ENCODE assay signal across 14 cellular contexts in genomic region chr17:49985310-49985990, GRCh38. TPM values are rescaled to one million over a fixed set of nuclear protein-coding genes. Genes with fewer than 3 reads are reported as not detected.
"Had no signal": no experiment of that assay in that cellular context is flagged by ENCODE, and none has a peak within 500 bp of the region (broad histone marks: within the 10 kb centered on the region; RNA-seq: fewer than 3 reads in every experiment).

No MANE protein-coding gene starts in this region.

- H3K27ac ChIP-seq: pancreas, thyroid gland, uterus had no signal

- H3K4me3 Mint-ChIP-seq: activated CD8-positive, alpha-beta T cell treated with anti-CD3 and anti-CD28 coated beads for 36 hours; activated naive CD4-positive, alpha-beta T cell treated with anti-CD3 and anti-CD28 coated beads, Interleukin-2, amount 10 ng/mL, durations not matched to agents 7 days and 5 days; activated T-helper 1 cell treated with anti-CD3 and anti-CD28 coated beads, Interleukin-12 subunit alpha, Interleukin-12 subunit beta, Interleukin-2, Interleukin-4 antibody, amounts not matched to agents 30 ng/mL and 10 ng/mL and 1 ng/mL, durations not matched to agents 14 hours and 24 hours and 36 hours had no signal

- H3K4me1 ChIP-seq: pancreas, uterus had no signal

- H3K4me3 ChIP-seq: pancreas, thyroid gland, uterus had no signal

- H3K27ac Mint-ChIP-seq: activated CD8-positive, alpha-beta T cell treated with anti-CD3 and anti-CD28 coated beads for 36 hours; activated naive CD4-positive, alpha-beta T cell treated with anti-CD3 and anti-CD28 coated beads, Interleukin-2, amount 10 ng/mL, durations not matched to agents 7 days and 5 days; activated T-helper 1 cell treated with anti-CD3 and anti-CD28 coated beads, Interleukin-12 subunit alpha, Interleukin-12 subunit beta, Interleukin-2, Interleukin-4 antibody, amounts not matched to agents 30 ng/mL and 10 ng/mL and 1 ng/mL, durations not matched to agents 14 hours and 24 hours and 36 hours had no signal

- H3K36me3 Mint-ChIP-seq: activated naive CD4-positive, alpha-beta T cell treated with anti-CD3 and anti-CD28 coated beads, Interleukin-2, amount 10 ng/mL, durations not matched to agents 7 days and 5 days had no signal

- DNase-seq: activated CD4-positive, alpha-beta T cell treated with anti-CD3 and anti-CD28 coated beads for 4 hours; activated CD8-positive, alpha-beta memory T cell treated with anti-CD3 and anti-CD28 coated beads, Interleukin-2, amount 50 U/mL, for 4 hours; activated CD8-positive, alpha-beta T cell treated with anti-CD3 and anti-CD28 coated beads for 36 hours; activated naive CD4-positive, alpha-beta T cell treated with anti-CD3 and anti-CD28 coated beads, Interleukin-2, amount 10 ng/mL, durations not matched to agents 7 days and 5 days; cortex of kidney; hippocampal formation; stimulated activated CD4-positive, alpha-beta T cell treated with anti-CD3 and anti-CD28 coated beads, Interleukin-15, amount 100 ng/mL, for 24 hours; stimulated activated CD4-positive, alpha-beta T cell treated with anti-CD3 and anti-CD28 coated beads, Interleukin-4, amount 100 ng/mL, for 4 hours; thyroid gland; uterus had no signal

- H3K36me3 ChIP-seq: pancreas, thyroid gland, uterus had no signal

- H3K27me3 ChIP-seq: pancreas, thyroid gland had no signal

- H3K9me3 ChIP-seq: pancreas, thyroid gland, uterus had no signal

- H3K9me3 Mint-ChIP-seq: activated CD8-positive, alpha-beta T cell treated with anti-CD3 and anti-CD28 coated beads for 36 hours; activated naive CD4-positive, alpha-beta T cell treated with anti-CD3 and anti-CD28 coated beads, Interleukin-2, amount 10 ng/mL, durations not matched to agents 7 days and 5 days; activated T-helper 1 cell treated with anti-CD3 and anti-CD28 coated beads, Interleukin-12 subunit alpha, Interleukin-12 subunit beta, Interleukin-2, Interleukin-4 antibody, amounts not matched to agents 30 ng/mL and 10 ng/mL and 1 ng/mL, durations not matched to agents 14 hours and 24 hours and 36 hours had no signal

- ATAC-seq: activated CD8-positive, alpha-beta T cell treated with anti-CD3 and anti-CD28 coated beads for 36 hours; pancreas had no signal

RNA-seq across cellular contexts. Expression of gene DLX3, which starts 9.6 kb away (rescaled TPM):
- total RNA-seq: activated CD8-positive, alpha-beta T cell treated with anti-CD3 and anti-CD28 coated beads for 36 hours; activated T-helper 1 cell treated with anti-CD3 and anti-CD28 coated beads, Interleukin-12 subunit alpha, Interleukin-12 subunit beta, Interleukin-2, Interleukin-4 antibody, amounts not matched to agents 30 ng/mL and 10 ng/mL and 1 ng/mL, durations not matched to agents 14 hours and 24 hours and 36 hours; cardiac septum; glomerular endothelial cell had no signal

RNA-seq across cellular contexts. Expression of gene DLX4, which starts 16.5 kb away (rescaled TPM):
- total RNA-seq: activated T-helper 1 cell treated with anti-CD3 and anti-CD28 coated beads, Interleukin-12 subunit alpha, Interleukin-12 subunit beta, Interleukin-2, Interleukin-4 antibody, amounts not matched to agents 30 ng/mL and 10 ng/mL and 1 ng/mL, durations not matched to agents 14 hours and 24 hours and 36 hours; glomerular endothelial cell; uterus had no signal
